Comparison of ENCODE assay signal across 1 cellular context in the genomic region with DNA sequence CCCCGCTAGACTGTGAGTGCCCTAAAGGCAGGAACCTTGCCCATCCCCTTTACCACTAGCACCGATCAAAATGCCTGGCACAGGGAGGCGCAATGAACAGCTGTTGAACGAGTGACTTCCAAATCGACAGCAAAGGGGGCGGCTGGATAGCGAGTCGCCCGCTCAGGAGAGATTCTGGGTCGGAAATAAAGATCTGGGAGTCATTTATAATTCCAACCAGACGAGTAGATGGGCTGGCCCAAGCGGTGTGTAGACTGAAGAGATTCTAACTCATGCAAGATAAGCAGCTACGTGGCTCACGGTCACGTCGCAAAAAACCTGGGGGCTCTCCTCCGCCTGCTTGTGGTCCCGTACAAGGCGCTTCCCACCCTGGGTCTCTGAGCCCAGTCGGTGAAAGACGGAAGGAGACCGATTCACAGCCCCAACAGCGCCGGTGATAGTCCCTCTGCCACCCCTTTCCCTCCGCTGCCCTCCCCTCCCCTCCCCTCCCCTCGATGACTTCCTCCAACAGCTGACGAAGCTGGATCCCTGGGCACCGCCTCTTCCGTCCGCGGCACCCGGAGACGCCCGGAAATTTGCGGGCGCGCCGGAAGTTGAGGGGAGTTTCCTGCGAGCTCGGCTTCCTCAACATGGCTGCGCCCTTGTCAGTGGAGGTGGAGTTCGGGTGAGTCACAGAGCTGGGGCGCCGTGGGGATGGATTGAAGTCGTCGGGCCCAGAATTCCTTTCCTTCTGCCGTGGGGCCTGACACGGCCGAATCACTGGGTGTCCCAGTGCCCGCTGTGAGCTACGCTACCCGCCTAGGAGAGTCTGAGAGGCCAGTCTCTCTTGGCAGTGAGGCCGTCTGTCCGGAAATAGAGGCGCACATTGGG.
TF ChIP-seq lines count a peak whose summit lies in the region.

A gene (plus strand): TSS at position 623 of the 870 bp plus-strand sequence. CDS start 7 bp downstream, at position 630.

TF ChIP-seq in K562, 482 proteins besides CTCF, POLR2A, EP300 and RAD21 (continued from another document and continues in another):
- TF ChIP-seq HDAC6 (IDR thresholded peaks at IDR 0.05; ENCODE audit: low read depth, low read length): no peak
- no peak for TF ChIP-seq GTF2F1 (IDR thresholded peaks at IDR 0.05; ENCODE audit: low read depth, low read length)
- TF ChIP-seq HEY1 (CRISPR knock-in tag; IDR thresholded peaks at IDR 0.05; ENCODE audit: borderline replicate concordance): no peak
- TF ChIP-seq, protein P1, sequence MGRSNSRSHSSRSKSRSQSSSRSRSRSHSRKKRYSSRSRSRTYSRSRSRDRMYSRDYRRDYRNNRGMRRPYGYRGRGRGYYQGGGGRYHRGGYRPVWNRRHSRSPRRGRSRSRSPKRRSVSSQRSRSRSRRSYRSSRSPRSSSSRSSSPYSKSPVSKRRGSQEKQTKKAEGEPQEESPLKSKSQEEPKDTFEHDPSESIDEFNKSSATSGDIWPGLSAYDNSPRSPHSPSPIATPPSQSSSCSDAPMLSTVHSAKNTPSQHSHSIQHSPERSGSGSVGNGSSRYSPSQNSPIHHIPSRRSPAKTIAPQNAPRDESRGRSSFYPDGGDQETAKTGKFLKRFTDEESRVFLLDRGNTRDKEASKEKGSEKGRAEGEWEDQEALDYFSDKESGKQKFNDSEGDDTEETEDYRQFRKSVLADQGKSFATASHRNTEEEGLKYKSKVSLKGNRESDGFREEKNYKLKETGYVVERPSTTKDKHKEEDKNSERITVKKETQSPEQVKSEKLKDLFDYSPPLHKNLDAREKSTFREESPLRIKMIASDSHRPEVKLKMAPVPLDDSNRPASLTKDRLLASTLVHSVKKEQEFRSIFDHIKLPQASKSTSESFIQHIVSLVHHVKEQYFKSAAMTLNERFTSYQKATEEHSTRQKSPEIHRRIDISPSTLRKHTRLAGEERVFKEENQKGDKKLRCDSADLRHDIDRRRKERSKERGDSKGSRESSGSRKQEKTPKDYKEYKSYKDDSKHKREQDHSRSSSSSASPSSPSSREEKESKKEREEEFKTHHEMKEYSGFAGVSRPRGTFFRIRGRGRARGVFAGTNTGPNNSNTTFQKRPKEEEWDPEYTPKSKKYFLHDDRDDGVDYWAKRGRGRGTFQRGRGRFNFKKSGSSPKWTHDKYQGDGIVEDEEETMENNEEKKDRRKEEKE (IDR thresholded peaks at IDR 0.05; ENCODE audit: borderline replicate concordance in 1 of 2, control insufficient read depth in 1 of 2, low read depth in 2 of 2, low read length in 1 of 2): no peak
- no peak for TF ChIP-seq ZNF146 (CRISPR knock-in tag; IDR thresholded peaks at IDR 0.05; ENCODE audit: unreplicated experiment)
- no peak for TF ChIP-seq KDM4B (IDR thresholded peaks at IDR 0.05; ENCODE audit: borderline replicate concordance in 2 of 2, low read depth in 1 of 2)
- no peak for TF ChIP-seq KLF1 (tag; IDR thresholded peaks at IDR 0.05)
- TF ChIP-seq NR1H2 (CRISPR knock-in tag; IDR thresholded peaks at IDR 0.05): no peak
- no peak for TF ChIP-seq BCOR (IDR thresholded peaks at IDR 0.05)
- no peak for TF ChIP-seq SMARCB1 (IDR thresholded peaks at IDR 0.05; ENCODE audit: insufficient read length, low read depth)
- peak; percentile 65; the same call in 1 of the 2 replicates for TF ChIP-seq HDAC2 (IDR thresholded peaks at IDR 0.05)
- no peak for TF ChIP-seq ZNF3 (CRISPR knock-in tag; IDR thresholded peaks at IDR 0.05)
- no peak for TF ChIP-seq ARID1B (IDR thresholded peaks at IDR 0.05)
- no peak for TF ChIP-seq RBM25 (IDR thresholded peaks at IDR 0.05; ENCODE audit: low read depth, low read length, severe bottlenecking)
- no peak for TF ChIP-seq ARNT (IDR thresholded peaks at IDR 0.05)
- TF ChIP-seq HSF4 (CRISPR knock-in tag; IDR thresholded peaks at IDR 0.05; ENCODE audit: borderline replicate concordance): no peak
- TF ChIP-seq TAL1 (IDR thresholded peaks at IDR 0.05): no peak
- no peak for TF ChIP-seq DDX20 (tag; IDR thresholded peaks at IDR 0.05; ENCODE audit: low read depth)
- no peak for TF ChIP-seq STAT5B (CRISPR knock-in tag; IDR thresholded peaks at IDR 0.05)
- no peak for TF ChIP-seq CSDE1 (IDR thresholded peaks at IDR 0.05)
- no peak for TF ChIP-seq GABPB2 (CRISPR knock-in tag; conservative IDR thresholded peaks at IDR 0.05)
- TF ChIP-seq XRCC3 (IDR thresholded peaks at IDR 0.05): no peak
- TF ChIP-seq, protein P2, sequence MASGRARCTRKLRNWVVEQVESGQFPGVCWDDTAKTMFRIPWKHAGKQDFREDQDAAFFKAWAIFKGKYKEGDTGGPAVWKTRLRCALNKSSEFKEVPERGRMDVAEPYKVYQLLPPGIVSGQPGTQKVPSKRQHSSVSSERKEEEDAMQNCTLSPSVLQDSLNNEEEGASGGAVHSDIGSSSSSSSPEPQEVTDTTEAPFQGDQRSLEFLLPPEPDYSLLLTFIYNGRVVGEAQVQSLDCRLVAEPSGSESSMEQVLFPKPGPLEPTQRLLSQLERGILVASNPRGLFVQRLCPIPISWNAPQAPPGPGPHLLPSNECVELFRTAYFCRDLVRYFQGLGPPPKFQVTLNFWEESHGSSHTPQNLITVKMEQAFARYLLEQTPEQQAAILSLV (tag; IDR thresholded peaks at IDR 0.05): no peak
- TF ChIP-seq, protein P3, sequence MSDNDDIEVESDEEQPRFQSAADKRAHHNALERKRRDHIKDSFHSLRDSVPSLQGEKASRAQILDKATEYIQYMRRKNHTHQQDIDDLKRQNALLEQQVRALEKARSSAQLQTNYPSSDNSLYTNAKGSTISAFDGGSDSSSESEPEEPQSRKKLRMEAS (CRISPR knock-in tag; IDR thresholded peaks at IDR 0.05): peak; percentile 64
- peak; percentile 42; the same call in 1 of the 2 replicates for TF ChIP-seq ZBTB7A (IDR thresholded peaks at IDR 0.05; ENCODE audit: borderline replicate concordance, control insufficient read depth, low read depth, low read length)
- TF ChIP-seq, protein P4, sequence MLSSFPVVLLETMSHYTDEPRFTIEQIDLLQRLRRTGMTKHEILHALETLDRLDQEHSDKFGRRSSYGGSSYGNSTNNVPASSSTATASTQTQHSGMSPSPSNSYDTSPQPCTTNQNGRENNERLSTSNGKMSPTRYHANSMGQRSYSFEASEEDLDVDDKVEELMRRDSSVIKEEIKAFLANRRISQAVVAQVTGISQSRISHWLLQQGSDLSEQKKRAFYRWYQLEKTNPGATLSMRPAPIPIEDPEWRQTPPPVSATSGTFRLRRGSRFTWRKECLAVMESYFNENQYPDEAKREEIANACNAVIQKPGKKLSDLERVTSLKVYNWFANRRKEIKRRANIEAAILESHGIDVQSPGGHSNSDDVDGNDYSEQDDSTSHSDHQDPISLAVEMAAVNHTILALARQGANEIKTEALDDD (IDR thresholded peaks at IDR 0.05): no peak
- TF ChIP-seq SAFB (IDR thresholded peaks at IDR 0.05; ENCODE audit: borderline replicate concordance, low read depth, low read length): no peak
- TF ChIP-seq, protein P5, sequence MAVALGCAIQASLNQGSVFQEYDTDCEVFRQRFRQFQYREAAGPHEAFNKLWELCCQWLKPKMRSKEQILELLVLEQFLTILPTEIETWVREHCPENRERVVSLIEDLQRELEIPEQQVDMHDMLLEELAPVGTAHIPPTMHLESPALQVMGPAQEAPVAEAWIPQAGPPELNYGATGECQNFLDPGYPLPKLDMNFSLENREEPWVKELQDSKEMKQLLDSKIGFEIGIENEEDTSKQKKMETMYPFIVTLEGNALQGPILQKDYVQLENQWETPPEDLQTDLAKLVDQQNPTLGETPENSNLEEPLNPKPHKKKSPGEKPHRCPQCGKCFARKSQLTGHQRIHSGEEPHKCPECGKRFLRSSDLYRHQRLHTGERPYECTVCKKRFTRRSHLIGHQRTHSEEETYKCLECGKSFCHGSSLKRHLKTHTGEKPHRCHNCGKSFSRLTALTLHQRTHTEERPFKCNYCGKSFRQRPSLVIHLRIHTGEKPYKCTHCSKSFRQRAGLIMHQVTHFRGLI (CRISPR knock-in tag; IDR thresholded peaks at IDR 0.05): no peak
- TF ChIP-seq EGR1 (conservative IDR thresholded peaks at IDR 0.05): no peak
- no peak for TF ChIP-seq EWSR1 (IDR thresholded peaks at IDR 0.05; ENCODE audit: borderline replicate concordance, low read depth, partially characterized antibody)
- TF ChIP-seq BCL6 (CRISPR knock-in tag; IDR thresholded peaks at IDR 0.05): no peak
- TF ChIP-seq EZH2 (IDR thresholded peaks at IDR 0.05; ENCODE audit: borderline replicate concordance, low read depth, low read length): no peak
- TF ChIP-seq, protein P6, sequence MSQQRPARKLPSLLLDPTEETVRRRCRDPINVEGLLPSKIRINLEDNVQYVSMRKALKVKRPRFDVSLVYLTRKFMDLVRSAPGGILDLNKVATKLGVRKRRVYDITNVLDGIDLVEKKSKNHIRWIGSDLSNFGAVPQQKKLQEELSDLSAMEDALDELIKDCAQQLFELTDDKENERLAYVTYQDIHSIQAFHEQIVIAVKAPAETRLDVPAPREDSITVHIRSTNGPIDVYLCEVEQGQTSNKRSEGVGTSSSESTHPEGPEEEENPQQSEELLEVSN (IDR thresholded peaks at IDR 0.05; ENCODE audit: borderline replicate concordance in 1 of 2, extremely low read depth in 1 of 2, insufficient read depth in 1 of 2, insufficient read length in 1 of 2, low read depth in 1 of 2, low read length in 1 of 2, poor library complexity in 1 of 2, severe bottlenecking in 1 of 2): no peak
- no peak for TF ChIP-seq COPS2 (conservative IDR thresholded peaks at IDR 0.05)
- no peak for TF ChIP-seq PPARD (CRISPR knock-in tag; IDR thresholded peaks at IDR 0.05)
- TF ChIP-seq SMARCA5 (IDR thresholded peaks at IDR 0.05): no peak
- TF ChIP-seq TEAD1 (CRISPR knock-in tag; IDR thresholded peaks at IDR 0.05): no peak
- TF ChIP-seq TARDBP (IDR thresholded peaks at IDR 0.05): no peak
- peak; percentile 56; the same call in 1 of the 2 replicates for TF ChIP-seq CXXC5 (CRISPR knock-in tag; IDR thresholded peaks at IDR 0.05)
- TF ChIP-seq ZC3H8 (IDR thresholded peaks at IDR 0.05): no peak
- TF ChIP-seq BHLHE40 (IDR thresholded peaks at IDR 0.05; ENCODE audit: low read length): no peak
- TF ChIP-seq ZNF184 (CRISPR knock-in tag; IDR thresholded peaks at IDR 0.05): no peak
- TF ChIP-seq SAP30 (IDR thresholded peaks at IDR 0.05; ENCODE audit: borderline replicate concordance, insufficient read depth, low read depth, low read length, poor library complexity, severe bottlenecking): peak; percentile 88
- TF ChIP-seq, protein P7, sequence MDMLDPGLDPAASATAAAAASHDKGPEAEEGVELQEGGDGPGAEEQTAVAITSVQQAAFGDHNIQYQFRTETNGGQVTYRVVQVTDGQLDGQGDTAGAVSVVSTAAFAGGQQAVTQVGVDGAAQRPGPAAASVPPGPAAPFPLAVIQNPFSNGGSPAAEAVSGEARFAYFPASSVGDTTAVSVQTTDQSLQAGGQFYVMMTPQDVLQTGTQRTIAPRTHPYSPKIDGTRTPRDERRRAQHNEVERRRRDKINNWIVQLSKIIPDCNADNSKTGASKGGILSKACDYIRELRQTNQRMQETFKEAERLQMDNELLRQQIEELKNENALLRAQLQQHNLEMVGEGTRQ (CRISPR knock-in tag; IDR thresholded peaks at IDR 0.05): no peak
- TF ChIP-seq ZNF121 (CRISPR knock-in tag; conservative IDR thresholded peaks at IDR 0.05): no peak
- TF ChIP-seq SP2 (IDR thresholded peaks at IDR 0.05; ENCODE audit: extremely low read depth, low read depth, low read length, poor library complexity, severe bottlenecking): no peak
- TF ChIP-seq FOXA1 (IDR thresholded peaks at IDR 0.05; ENCODE audit: borderline replicate concordance): no peak
- no peak for TF ChIP-seq ZNF239 (CRISPR knock-in tag; IDR thresholded peaks at IDR 0.05)
- TF ChIP-seq ZNF507 (tag; conservative IDR thresholded peaks at IDR 0.05): no peak
- no peak for TF ChIP-seq SREBF1 (IDR thresholded peaks at IDR 0.05; ENCODE audit: borderline replicate concordance, low read depth, low read length)
- no peak for TF ChIP-seq MECOM (CRISPR knock-in tag; IDR thresholded peaks at IDR 0.05)
- TF ChIP-seq ZNF253 (CRISPR knock-in tag; conservative IDR thresholded peaks at IDR 0.05): no peak
- peak; percentile 59 to 72; a peak in 3 of 4 replicates for TF ChIP-seq MAZ (CRISPR knock-in tag; conservative IDR thresholded peaks at IDR 0.05 in 1 of 2, IDR thresholded peaks at IDR 0.05 in 1 of 2)
- no peak for TF ChIP-seq GATAD2B (IDR thresholded peaks at IDR 0.05; ENCODE audit: borderline replicate concordance)
- TF ChIP-seq BRCA1 (IDR thresholded peaks at IDR 0.05): no peak
- TF ChIP-seq BRCA1 (CRISPR knock-in tag; IDR thresholded peaks at IDR 0.05): no peak
- TF ChIP-seq, protein P8, sequence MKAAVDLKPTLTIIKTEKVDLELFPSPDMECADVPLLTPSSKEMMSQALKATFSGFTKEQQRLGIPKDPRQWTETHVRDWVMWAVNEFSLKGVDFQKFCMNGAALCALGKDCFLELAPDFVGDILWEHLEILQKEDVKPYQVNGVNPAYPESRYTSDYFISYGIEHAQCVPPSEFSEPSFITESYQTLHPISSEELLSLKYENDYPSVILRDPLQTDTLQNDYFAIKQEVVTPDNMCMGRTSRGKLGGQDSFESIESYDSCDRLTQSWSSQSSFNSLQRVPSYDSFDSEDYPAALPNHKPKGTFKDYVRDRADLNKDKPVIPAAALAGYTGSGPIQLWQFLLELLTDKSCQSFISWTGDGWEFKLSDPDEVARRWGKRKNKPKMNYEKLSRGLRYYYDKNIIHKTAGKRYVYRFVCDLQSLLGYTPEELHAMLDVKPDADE (conservative IDR thresholded peaks at IDR 0.05; ENCODE audit: control insufficient read depth, low read depth, low read length): peak; percentile 77
- peak; percentile 60 for TF ChIP-seq PML (IDR thresholded peaks at IDR 0.05; ENCODE audit: low read length)
- TF ChIP-seq KAT8 (IDR thresholded peaks at IDR 0.05; ENCODE audit: low read depth): 0 out of 2 replicates have a peak, but pooled peaks have one; percentile 56
- no peak for TF ChIP-seq WHSC1 (IDR thresholded peaks at IDR 0.05; ENCODE audit: low read length)
- peak; percentile 24; the same call in 1 of the 2 replicates for TF ChIP-seq SMARCC2 (IDR thresholded peaks at IDR 0.05; ENCODE audit: low read depth)
- TF ChIP-seq SETDB1 (IDR thresholded peaks at IDR 0.05; ENCODE audit: low read length): no peak
- TF ChIP-seq, protein P9, sequence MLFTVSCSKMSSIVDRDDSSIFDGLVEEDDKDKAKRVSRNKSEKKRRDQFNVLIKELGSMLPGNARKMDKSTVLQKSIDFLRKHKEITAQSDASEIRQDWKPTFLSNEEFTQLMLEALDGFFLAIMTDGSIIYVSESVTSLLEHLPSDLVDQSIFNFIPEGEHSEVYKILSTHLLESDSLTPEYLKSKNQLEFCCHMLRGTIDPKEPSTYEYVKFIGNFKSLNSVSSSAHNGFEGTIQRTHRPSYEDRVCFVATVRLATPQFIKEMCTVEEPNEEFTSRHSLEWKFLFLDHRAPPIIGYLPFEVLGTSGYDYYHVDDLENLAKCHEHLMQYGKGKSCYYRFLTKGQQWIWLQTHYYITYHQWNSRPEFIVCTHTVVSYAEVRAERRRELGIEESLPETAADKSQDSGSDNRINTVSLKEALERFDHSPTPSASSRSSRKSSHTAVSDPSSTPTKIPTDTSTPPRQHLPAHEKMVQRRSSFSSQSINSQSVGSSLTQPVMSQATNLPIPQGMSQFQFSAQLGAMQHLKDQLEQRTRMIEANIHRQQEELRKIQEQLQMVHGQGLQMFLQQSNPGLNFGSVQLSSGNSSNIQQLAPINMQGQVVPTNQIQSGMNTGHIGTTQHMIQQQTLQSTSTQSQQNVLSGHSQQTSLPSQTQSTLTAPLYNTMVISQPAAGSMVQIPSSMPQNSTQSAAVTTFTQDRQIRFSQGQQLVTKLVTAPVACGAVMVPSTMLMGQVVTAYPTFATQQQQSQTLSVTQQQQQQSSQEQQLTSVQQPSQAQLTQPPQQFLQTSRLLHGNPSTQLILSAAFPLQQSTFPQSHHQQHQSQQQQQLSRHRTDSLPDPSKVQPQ (CRISPR knock-in tag; IDR thresholded peaks at IDR 0.05; ENCODE audit: borderline replicate concordance): no peak
- no peak for TF ChIP-seq NCOA6 (IDR thresholded peaks at IDR 0.05)
- TF ChIP-seq CCNT2 (IDR thresholded peaks at IDR 0.05; ENCODE audit: borderline replicate concordance, extremely low read depth, insufficient read length, low read depth, low read length): no peak
